Comparison of ENCODE assay signal across 8 cellular contexts in genomic region chr4:108360857-108361820, GRCh38.
DNase-seq lines count a peak whose midpoint lies in the region; ATAC-seq, FAIRE-seq and TF ChIP-seq lines count a peak whose summit lies in the region.

No MANE protein-coding gene starts in this region.

- CTCF ChIA-PET in HEK293 (lab: Yijun Ruan, JAX), result no interaction called here

- H3K4me3 Mint-ChIP-seq in astrocyte (ENCODE audit: unreplicated experiment), result peak overlapping the region; percentile 31

- no peaks in the 10 kb centered on the region for H3K27me3 Mint-ChIP-seq in astrocyte (ENCODE audit: low read depth, unreplicated experiment)

- no peaks in the 10 kb centered on the region for H4K20me1 ChIP-seq in astrocyte (ENCODE audit: insufficient read depth, low read length)

- peak overlapping the region; percentile 77 for H3K4me2 ChIP-seq in astrocyte (ENCODE audit: low read length)

- no peaks in the 10 kb centered on the region for H3K27me3 ChIP-seq in astrocyte (ENCODE audit: insufficient read depth, low read length)

- no peak overlapping the region for H3K4me3 ChIP-seq in HEK293 (ENCODE audit: low read depth, low read length)
- peak overlapping the region; percentile 5 for H3K4me3 ChIP-seq in astrocyte (ENCODE audit: insufficient read depth, low read depth, low read length)

- H3K36me3 ChIP-seq in HEK293 (ENCODE audit: control insufficient read depth in 2 of 2, insufficient read depth in 1 of 2, low read length in 2 of 2) (no peaks in the 10 kb centered on the region), astrocyte (ENCODE audit: insufficient read depth, low read length) (no peaks in the 10 kb centered on the region)

- H3K9me3 ChIP-seq in HEK293 (ENCODE audit: control insufficient read depth, insufficient read depth, low read depth, low read length), result no peaks in the 10 kb centered on the region
- no peaks in the 10 kb centered on the region for H3K9me3 ChIP-seq in astrocyte (ENCODE audit: insufficient read depth, low read depth, low read length)

- DNase-seq in AG08396 (ENCODE audit: low spot score) (peak; percentile 51), astrocyte (ENCODE audit: low read depth) (peak; percentile 97), kidney tubule cell (ENCODE audit: low spot score) (peak; percentile 50), NK-92 (lab: John Stamatoyannopoulos, UW; ENCODE audit: unreplicated experiment) (no peak), D341Med (ENCODE audit: low spot score) (no peak)

- peak overlapping the region; percentile 60 for H2AFZ ChIP-seq in astrocyte (ENCODE audit: low read depth, low read length)

- POLR2A ChIA-PET in HEK293 (lab: Yijun Ruan, JAX), result no interaction called here

- no peaks in the 10 kb centered on the region for H3K4me1 ChIP-seq in HEK293 (ENCODE audit: control insufficient read depth, insufficient read depth, low read length)
- H3K4me1 ChIP-seq in astrocyte (ENCODE audit: insufficient read depth, low read length), result peaks cover 19% of the 10 kb centered on the region

- H3K9ac ChIP-seq in astrocyte (ENCODE audit: low read length), result peak overlapping the region; percentile 14

- H3K27ac ChIP-seq in HEK293 (ENCODE audit: extremely low read depth, low read depth, low read length) (no peak overlapping the region), astrocyte (ENCODE audit: low read depth, low read length) (peak overlapping the region; percentile 35)

- peaks cover 2% of the 10 kb centered on the region for H3K9me3 Mint-ChIP-seq in astrocyte (ENCODE audit: unreplicated experiment)

- peaks cover 30% of the 10 kb centered on the region for H3K4me1 Mint-ChIP-seq in astrocyte (ENCODE audit: low read depth, unreplicated experiment)

- peak overlapping the region; percentile 73 for H3K27ac Mint-ChIP-seq in astrocyte (ENCODE audit: unreplicated experiment)

- H3K79me2 ChIP-seq in astrocyte (ENCODE audit: insufficient read depth, low read length), result no peaks in the 10 kb centered on the region

- FAIRE-seq in astrocyte (lab: Jason Lieb, UNC), result peak; percentile 41

- no peak for TF ChIP-seq CTCF in HEK293 (tag by site-specific recombination; IDR thresholded peaks at IDR 0.05)
- TF ChIP-seq CTCF in astrocyte (IDR thresholded peaks at IDR 0.05; ENCODE audit: insufficient read depth, low read depth, low read length), result no peak

- H3K36me3 Mint-ChIP-seq in astrocyte (ENCODE audit: low read depth, unreplicated experiment), result no peaks in the 10 kb centered on the region

- ATAC-seq in GM18867 (IDR thresholded peaks at IDR 0.05; ENCODE audit: unreplicated experiment), result no peak
- no peak for ATAC-seq in GM18868 (IDR thresholded peaks at IDR 0.05; ENCODE audit: unreplicated experiment)

TF ChIP-seq in HEK293, 187 proteins besides CTCF, POLR2A, EP300 and RAD21:
- TF ChIP-seq KLF7 (tag by site-specific recombination; IDR thresholded peaks at IDR 0.05; ENCODE audit: borderline replicate concordance), result no peak
- 0 out of 2 replicates have a peak, but pooled peaks have one; percentile 8 for TF ChIP-seq ZFHX2 (tag by site-specific recombination; conservative IDR thresholded peaks at IDR 0.05)
- TF ChIP-seq ZNF747 (tag by site-specific recombination; IDR thresholded peaks at IDR 0.05), result no peak

Comparison
In these comparisons a context has a peak if more than half of its experiments do, and no peak if none do; other contexts are left out.
1. DNase-seq: peak in AG08396 (single experiment), astrocyte (single experiment) and kidney tubule cell (single experiment); none in NK-92 (single experiment) and D341Med (single experiment).